Comparison of ENCODE assay signal across 18 cellular contexts in genomic region chrX:18643243-18643642, GRCh38. TPM values are rescaled to one million over a fixed set of nuclear protein-coding genes. Genes with fewer than 3 reads are reported as not detected.
DNase-seq lines count a peak whose midpoint lies in the region; ATAC-seq and TF ChIP-seq lines count a peak whose summit lies in the region.
"Had no signal": no experiment of that assay in that cellular context is flagged by ENCODE, and none has a peak within 500 bp of the region (broad histone marks: within the 10 kb centered on the region; RNA-seq: fewer than 3 reads in every experiment).

No MANE protein-coding gene starts in this region.

- ATAC-seq in lower lobe of right lung: peak; percentile 81 to 89
- no peak for ATAC-seq in GM19324 (IDR thresholded peaks at IDR 0.05; ENCODE audit: low FRiP score, unreplicated experiment)
- ATAC-seq: HCT116 had no signal

- intact Hi-C loops in lower lobe of right lung (cut with DNase I): no loop called here
- intact Hi-C loops in adrenal gland (cut with DNase I): no loop called here

- no peak for TF ChIP-seq CTCF in lower lobe of right lung (IDR thresholded peaks at IDR 0.05)
- TF ChIP-seq CTCF in endothelial cell (IDR thresholded peaks at IDR 0.05; ENCODE audit: unreplicated experiment): no peak
- TF ChIP-seq CTCF in adrenal gland (IDR thresholded peaks at IDR 0.05): no peak

- no peaks in the 10 kb centered on the region for H3K9me3 Mint-ChIP-seq in endothelial cell (ENCODE audit: unreplicated experiment)
- H3K9me3 Mint-ChIP-seq: CD8-positive, alpha-beta memory T cell; HFFc6 had no signal

- no peak overlapping the region for H3K4me3 ChIP-seq in lower lobe of right lung
- no peak overlapping the region for H3K4me3 ChIP-seq in adrenal gland

- no peaks in the 10 kb centered on the region for H3K27me3 ChIP-seq in lower lobe of right lung (ENCODE audit: low read depth)
- H3K27me3 ChIP-seq in adrenal gland: no peaks in the 10 kb centered on the region
- H3K27me3 ChIP-seq: BE2C had no signal

- no peaks in the 10 kb centered on the region for H3K4me1 Mint-ChIP-seq in endothelial cell (ENCODE audit: unreplicated experiment)
- H3K4me1 Mint-ChIP-seq: CD4-positive, CD25-positive, alpha-beta regulatory T cell; CD8-positive, alpha-beta memory T cell had no signal

- 77 to 97% (median 85%) methylated on average over 3 of the region's 3 CpGs; no CpG with 5 or more reads in 1 of the 4 donors for whole genome bisulfite sequencing in adrenal gland, 4 donors

- no peak overlapping the region for H3K27ac ChIP-seq in lower lobe of right lung
- H3K27ac ChIP-seq in adrenal gland: no peak overlapping the region

- H3K36me3 Mint-ChIP-seq in endothelial cell (ENCODE audit: low read depth, unreplicated experiment): no peaks in the 10 kb centered on the region
- H3K36me3 Mint-ChIP-seq: CD4-positive, CD25-positive, alpha-beta regulatory T cell; CD8-positive, alpha-beta memory T cell had no signal

- H3K36me3 ChIP-seq in lower lobe of right lung (no peaks in the 10 kb centered on the region), adrenal gland (replicated peaks in 1 of 2) (no peaks in the 10 kb centered on the region)
- H3K36me3 ChIP-seq: BE2C had no signal

- no peak overlapping the region for H3K4me3 Mint-ChIP-seq in endothelial cell (ENCODE audit: unreplicated experiment)
- H3K4me3 Mint-ChIP-seq: CD4-positive, CD25-positive, alpha-beta regulatory T cell; CD8-positive, alpha-beta memory T cell; HFFc6 had no signal

- no peaks in the 10 kb centered on the region for H3K4me1 ChIP-seq in lower lobe of right lung
- no peaks in the 10 kb centered on the region for H3K4me1 ChIP-seq in adrenal gland (replicated peaks in 1 of 2)

- peaks cover 2% of the 10 kb centered on the region for H3K27me3 Mint-ChIP-seq in endothelial cell (ENCODE audit: unreplicated experiment)
- H3K27me3 Mint-ChIP-seq: CD4-positive, CD25-positive, alpha-beta regulatory T cell had no signal

- no peak overlapping the region for H3K27ac Mint-ChIP-seq in endothelial cell (ENCODE audit: unreplicated experiment)
- H3K27ac Mint-ChIP-seq: CD4-positive, CD25-positive, alpha-beta regulatory T cell; HFFc6 had no signal

- no peaks in the 10 kb centered on the region for H3K9me3 ChIP-seq in lower lobe of right lung
- no peaks in the 10 kb centered on the region for H3K9me3 ChIP-seq in adrenal gland (replicated peaks in 1 of 3)
- H3K9me3 ChIP-seq: BE2C had no signal

- TF ChIP-seq POLR2A in adrenal gland (IDR thresholded peaks at IDR 0.05): no peak

- peak; percentile 39 for DNase-seq in DMS79 treated with DMSO at 0.1 percent for 48 hours (lab: John Stamatoyannopoulos, UW)
- peak; percentile 38 for DNase-seq in NCI-H510A treated with DMSO at 0.1 percent for 48 hours (lab: John Stamatoyannopoulos, UW)
- peak; percentile 58 for DNase-seq in lower lobe of right lung
- no peak for DNase-seq in endothelial cell (ENCODE audit: low spot score)
- DNase-seq in adrenal gland: no peak
- DNase-seq: ACHN; BE2C; C1 segment of cervical spinal cord; CD4-positive, CD25-positive, alpha-beta regulatory T cell; CD8-positive, alpha-beta memory T cell; COR-L47; DMS 273 treated with DMSO at 0.1 percent for 48 hours; GF-D8; GOT3; H7; HFFc6 had no signal

RNA-seq across cellular contexts. Expression of gene RS1, which starts 28.7 kb away (rescaled TPM):
- total RNA-seq in lower lobe of right lung (3.9 TPM), endothelial cell (ENCODE audit: unreplicated experiment) (not detected), adrenal gland (not detected)
- not detected for polyA plus RNA-seq in adrenal gland
- total RNA-seq: CD4-positive, CD25-positive, alpha-beta regulatory T cell; CD8-positive, alpha-beta memory T cell; H7; HFFc6 had no signal
- polyA plus RNA-seq: CD4-positive, CD25-positive, alpha-beta regulatory T cell; CD8-positive, alpha-beta memory T cell had no signal

Comparison
In these comparisons a context has a peak if more than half of its experiments do, and no peak if none do; other contexts are left out.
1. DNase-seq: peak in DMS79 treated with DMSO at 0.1 percent for 48 hours (single experiment), NCI-H510A treated with DMSO at 0.1 percent for 48 hours (single experiment) and lower lobe of right lung (single experiment); none in endothelial cell (single experiment) and adrenal gland (0 of 7).